10 cellular contexts compared by ENCODE assay signal in the genomic region with DNA sequence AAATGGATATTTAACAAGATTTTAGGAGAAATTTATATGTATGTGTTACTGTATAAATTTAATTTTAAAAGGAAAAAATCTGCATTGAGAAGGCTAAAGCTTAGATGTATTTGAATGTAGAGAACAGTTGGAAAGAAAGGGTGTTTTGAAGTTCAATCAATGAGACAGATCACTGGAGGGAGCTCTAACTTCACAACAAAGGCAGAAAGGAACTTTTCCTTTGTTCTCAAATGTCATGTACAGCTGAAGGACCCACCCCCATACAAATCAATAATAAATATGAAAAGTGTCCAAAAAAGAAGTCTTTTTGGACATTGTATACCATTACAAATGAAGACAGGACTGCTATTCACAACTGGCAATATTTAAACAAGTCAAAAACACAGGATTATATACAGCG.
A peak's percentile ranks its signal among the peaks of the same experiment; 100 is the strongest.
DNase-seq lines count a peak whose midpoint lies in the region; ATAC-seq and TF ChIP-seq lines count a peak whose summit lies in the region.
"Had no signal": no experiment of that assay in that cellular context is flagged by ENCODE, and none has a peak within 500 bp of the region (broad histone marks: within the 10 kb centered on the region; RNA-seq: fewer than 3 reads in every experiment).

No MANE protein-coding gene starts in this region.

- DNase-seq in NCI-H2107 treated with DMSO at 0.1 percent for 48 hours (lab: John Stamatoyannopoulos, UW; ENCODE audit: unreplicated experiment) (peak; percentile 24), NCI-H2107 (lab: John Stamatoyannopoulos, UW) (no peak), NCI-H2171 treated with DMSO at 0.1 percent for 48 hours (lab: John Stamatoyannopoulos, UW) (peak; percentile 55), cardiac fibroblast (ENCODE audit: low read depth in 2 of 2) (peak; percentile 1), retina (peak; percentile 36), germinal center (ENCODE audit: low spot score) (no peak), NCI-H1048 (lab: John Stamatoyannopoulos, UW) (no peak)
- DNase-seq: activated CD4-positive, alpha-beta T cell treated with anti-CD3 and anti-CD28 coated beads for 48 hours had no signal

- no peak overlapping the region for H3K4me3 ChIP-seq in cardiac fibroblast (replicated peaks in 1 of 2; ENCODE audit: low read depth in 2 of 2, low read length in 2 of 2)
- H3K4me3 ChIP-seq: thyroid gland had no signal

- no peak for ATAC-seq in HG02840 (IDR thresholded peaks at IDR 0.05; ENCODE audit: low FRiP score, unreplicated experiment)

- TF ChIP-seq CTCF in cardiac fibroblast (IDR thresholded peaks at IDR 0.05; ENCODE audit: low read depth, low read length) = no peak

Comparison
In these comparisons a context has a peak if more than half of its experiments do, and no peak if none do; other contexts are left out.
1. DNase-seq: peak in NCI-H2107 treated with DMSO at 0.1 percent for 48 hours (single experiment), NCI-H2171 treated with DMSO at 0.1 percent for 48 hours (single experiment), cardiac fibroblast (2 of 2) and retina (single experiment); none in NCI-H2107 (single experiment), germinal center (single experiment) and NCI-H1048 (single experiment).